Comparison of ENCODE assay signal across 8 cellular contexts in genomic region chr11:67391304-67392181, GRCh38.
DNase-seq lines count a peak whose midpoint lies in the region; ATAC-seq and TF ChIP-seq lines count a peak whose summit lies in the region.

RAD9A (plus strand) TSS chr11:67391986; CDS start chr11:67392045, 59 bp downstream.

- H3K4me3 ChIP-seq in cardiac fibroblast (replicated peaks in 1 of 2; ENCODE audit: low read depth in 2 of 2, low read length in 2 of 2) = peak within 1 kb of the TSS; percentile 85 to 94

- TF ChIP-seq CTCF in 22Rv1 (IDR thresholded peaks at IDR 0.05) = no peak
- TF ChIP-seq CTCF in cardiac fibroblast (IDR thresholded peaks at IDR 0.05; ENCODE audit: low read depth, low read length) = no peak

- H3K27ac ChIP-seq in 22Rv1 = peak within 1 kb of the TSS; percentile 89

- ATAC-seq in GM18861 (IDR thresholded peaks at IDR 0.05; ENCODE audit: unreplicated experiment) = peak; percentile 40
- ATAC-seq in HG03135 (IDR thresholded peaks at IDR 0.05; ENCODE audit: unreplicated experiment) = peak; percentile 44

- DNase-seq in NCI-H345 treated with DMSO at 0.1 percent for 48 hours (lab: John Stamatoyannopoulos, UW; ENCODE audit: unreplicated experiment) = peak; percentile 86
- DNase-seq in activated CD4-positive, CD25-positive, alpha-beta regulatory T cell (lab: John Stamatoyannopoulos, UW) = peak; percentile 82 to 91 (median 86)
- peak; percentile 89 to 95 for DNase-seq in cardiac fibroblast (ENCODE audit: low read depth in 2 of 2)
- peak; percentile 97 for DNase-seq in islet precursor cell
- DNase-seq in stimulated activated CD4-positive, alpha-beta T cell treated with anti-CD3 and anti-CD28 coated beads, Interleukin-12 subunit alpha, Interleukin-12 subunit beta, amount 100 ng/mL, for 24 hours (ENCODE audit: low read depth in 2 of 2) = peak; percentile 87 to 92

Comparison
In these comparisons a context has a peak if more than half of its experiments do, and no peak if none do; other contexts are left out.
1. Peak in every context shown above with its lines: DNase-seq, ATAC-seq, H3K4me3 ChIP-seq and H3K27ac ChIP-seq.